29 cellular contexts compared by ENCODE assay signal in the genomic region with DNA sequence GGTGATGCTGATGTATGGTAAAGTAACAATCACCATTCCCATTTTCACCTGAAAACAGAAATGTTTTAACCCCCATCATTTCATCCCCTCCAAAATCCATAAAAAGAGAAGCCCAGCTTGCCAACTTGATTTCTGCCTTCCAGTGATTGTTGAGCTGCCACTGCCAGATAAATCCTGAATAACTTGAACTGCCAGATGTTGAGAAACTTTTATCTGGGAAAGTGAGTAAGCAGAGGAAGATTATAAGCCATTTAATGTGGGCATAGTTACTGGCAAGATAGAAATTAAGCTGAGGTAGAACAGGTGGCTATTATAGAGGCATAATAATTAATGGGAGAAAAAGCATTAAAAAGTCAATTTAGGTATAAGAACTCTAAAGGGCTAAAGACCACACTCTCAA.
"Had no signal": no experiment of that assay in that cellular context is flagged by ENCODE, and none has a peak within 500 bp of the region (broad histone marks: within the 10 kb centered on the region; RNA-seq: fewer than 3 reads in every experiment).

No MANE protein-coding gene starts in this region.

- H3K4me3 Mint-ChIP-seq: activated CD4-positive, alpha-beta memory T cell treated with anti-CD3 and anti-CD28 coated beads, Interleukin-2, amount 10 ng/mL, durations not matched to agents 7 days and 5 days; activated CD4-positive, alpha-beta T cell treated with anti-CD3 and anti-CD28 coated beads for 36 hours; activated CD4-positive, alpha-beta T cell treated with anti-CD3 and anti-CD28 coated beads, Interleukin-2, amount 10 ng/mL, durations not matched to agents 24 days and 14 days; activated naive CD8-positive, alpha-beta T cell; activated T-cell treated with anti-CD3 and anti-CD28 coated beads, Interleukin-2, amount 50 U/mL, for 24 hours; activated T-helper 17 cell treated with anti-CD3 and anti-CD28 coated beads, Interleukin-2, amount 50 U/mL, for 72 hours; effector memory CD8-positive, alpha-beta T cell had no signal

- H3K36me3 ChIP-seq: brain microvascular endothelial cell had no signal

- H3K27me3 Mint-ChIP-seq: activated CD4-positive, alpha-beta memory T cell treated with anti-CD3 and anti-CD28 coated beads, Interleukin-2, amount 10 ng/mL, durations not matched to agents 7 days and 5 days; activated CD4-positive, alpha-beta T cell treated with anti-CD3 and anti-CD28 coated beads for 36 hours; activated CD4-positive, alpha-beta T cell treated with anti-CD3 and anti-CD28 coated beads, Interleukin-2, amount 10 ng/mL, durations not matched to agents 24 days and 14 days; activated naive CD8-positive, alpha-beta T cell; activated T-cell treated with anti-CD3 and anti-CD28 coated beads, Interleukin-2, amount 50 U/mL, for 24 hours; activated T-helper 17 cell treated with anti-CD3 and anti-CD28 coated beads, Interleukin-2, amount 50 U/mL, for 72 hours; effector memory CD8-positive, alpha-beta T cell had no signal

- ATAC-seq: activated CD4-positive, alpha-beta T cell treated with anti-CD3 and anti-CD28 coated beads for 36 hours; activated T-helper 17 cell treated with anti-CD3 and anti-CD28 coated beads, Interleukin-2, amount 50 U/mL, for 72 hours; effector memory CD8-positive, alpha-beta T cell; esophagus mucosa had no signal

- DNase-seq: activated CD4-positive, alpha-beta memory T cell treated with anti-CD3 and anti-CD28 coated beads, Interleukin-2, amount 10 ng/mL, durations not matched to agents 7 days and 5 days; activated CD4-positive, alpha-beta T cell treated with anti-CD3 and anti-CD28 coated beads for 36 hours; activated CD4-positive, alpha-beta T cell treated with anti-CD3 and anti-CD28 coated beads, Interleukin-2, amount 10 ng/mL, durations not matched to agents 24 days and 14 days; activated CD4-positive, alpha-beta T cell treated with anti-CD3 and anti-CD28 coated beads, Interleukin-2, amount 50 U/mL, for 4 hours; activated CD4-positive, CD25-positive, alpha-beta regulatory T cell; activated CD4-positive, CD25-positive, alpha-beta regulatory T cell treated with anti-CD3 and anti-CD28 coated beads, Interleukin-2, amount 50 U/mL, for 72 hours; activated CD8-positive, alpha-beta memory T cell treated with anti-CD3 and anti-CD28 coated beads, Interleukin-2, amount 50 U/mL, for 48 hours; activated effector memory CD4-positive, alpha-beta T cell treated with Interleukin-2 at 50 U/mL for 16 hours; activated gamma-delta T cell treated with Interleukin-2 at 50 U/mL for 16 hours; activated naive CD4-positive, alpha-beta T cell treated with anti-CD3 and anti-CD28 coated beads, Interleukin-2, amount 50 U/mL, for 16 hours; activated naive CD4-positive, alpha-beta T cell treated with Interleukin-2 at 50 U/mL for 16 hours; activated T-cell treated with anti-CD3 and anti-CD28 coated beads for 4 hours; activated T-cell treated with anti-CD3 and anti-CD28 coated beads, Interleukin-2, amount 50 U/mL, for 24 hours; amniotic stem cell; anterior cingulate cortex; brain microvascular endothelial cell; caudate nucleus; cortex of kidney; dermis blood vessel endothelial cell; effector CD4-positive, alpha-beta T cell; effector memory CD8-positive, alpha-beta T cell; foreskin fibroblast; head of caudate nucleus; T-helper 2 cell had no signal

- H3K9me3 Mint-ChIP-seq: activated CD4-positive, alpha-beta memory T cell treated with anti-CD3 and anti-CD28 coated beads, Interleukin-2, amount 10 ng/mL, durations not matched to agents 7 days and 5 days; activated CD4-positive, alpha-beta T cell treated with anti-CD3 and anti-CD28 coated beads, Interleukin-2, amount 10 ng/mL, durations not matched to agents 24 days and 14 days had no signal

- H3K4me1 Mint-ChIP-seq: activated CD4-positive, alpha-beta memory T cell treated with anti-CD3 and anti-CD28 coated beads, Interleukin-2, amount 10 ng/mL, durations not matched to agents 7 days and 5 days; activated CD4-positive, alpha-beta T cell treated with anti-CD3 and anti-CD28 coated beads for 36 hours; activated CD4-positive, alpha-beta T cell treated with anti-CD3 and anti-CD28 coated beads, Interleukin-2, amount 10 ng/mL, durations not matched to agents 24 days and 14 days; activated T-helper 17 cell treated with anti-CD3 and anti-CD28 coated beads, Interleukin-2, amount 50 U/mL, for 72 hours had no signal

- H3K27ac ChIP-seq: brain microvascular endothelial cell had no signal

- H3K36me3 Mint-ChIP-seq: activated naive CD8-positive, alpha-beta T cell had no signal

- FAIRE-seq: astrocyte, colon had no signal
